In the genomic region with DNA sequence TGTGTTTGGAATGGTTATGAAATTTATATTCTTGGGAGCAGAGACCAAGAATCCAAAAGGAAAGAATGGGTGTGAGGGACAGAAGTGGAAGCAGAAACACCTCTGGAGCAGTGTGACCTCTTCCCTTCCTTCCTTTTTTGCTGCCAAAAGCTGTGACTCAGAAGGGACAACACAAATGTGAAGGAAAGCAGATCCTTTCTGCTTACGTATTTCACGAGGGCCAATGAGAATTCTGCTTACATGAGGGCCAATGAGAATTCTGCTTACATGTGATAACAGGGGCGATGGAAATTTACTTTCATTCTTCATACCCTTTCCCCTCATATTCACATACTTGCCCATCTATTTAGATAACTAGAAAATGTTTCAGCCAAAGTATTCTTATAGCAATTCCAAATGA, we compare ENCODE assay signal across 9 cellular contexts.
A peak's percentile ranks its signal among the peaks of the same experiment; 100 is the strongest.
DNase-seq lines count a peak whose midpoint lies in the region; ATAC-seq and TF ChIP-seq lines count a peak whose summit lies in the region.
"Had no signal": no experiment of that assay in that cellular context is flagged by ENCODE, and none has a peak within 500 bp of the region (broad histone marks: within the 10 kb centered on the region; RNA-seq: fewer than 3 reads in every experiment).

No MANE protein-coding gene starts in this region.

- H3K36me3 ChIP-seq in liver (ENCODE audit: control insufficient read depth in 4 of 4, insufficient read depth in 3 of 4, low read depth in 1 of 4, low read length in 3 of 4): no peaks in the 10 kb centered on the region

- WGBS in liver: 49% methylated on average over 3 of the region's 3 CpGs

- H3K4me3 ChIP-seq in liver (ENCODE audit: low read depth in 1 of 3, low read length in 3 of 3): no peak overlapping the region

- H3K27ac ChIP-seq in liver (ENCODE audit: low read depth in 1 of 2, low read length in 2 of 2): no peak overlapping the region

- no peaks in the 10 kb centered on the region for H3K27me3 ChIP-seq in liver (ENCODE audit: control insufficient read depth in 4 of 4, insufficient read depth in 4 of 4, low read length in 3 of 4)

- ATAC-seq in HG02884 (IDR thresholded peaks at IDR 0.05; ENCODE audit: unreplicated experiment) (peak; percentile 76), GM21447 (IDR thresholded peaks at IDR 0.05; ENCODE audit: unreplicated experiment) (no peak), HG02571 (IDR thresholded peaks at IDR 0.05; ENCODE audit: unreplicated experiment) (no peak)

- no peaks in the 10 kb centered on the region for H3K4me1 ChIP-seq in liver (ENCODE audit: control insufficient read depth in 4 of 4, insufficient read depth in 4 of 4, low read length in 3 of 4)

- peak; percentile 77 for DNase-seq in AG08395 (ENCODE audit: low spot score)
- DNase-seq in astrocyte of the hippocampus (ENCODE audit: low read depth, low spot score): peak; percentile 37
- no peak for DNase-seq in stimulated activated CD4-positive, alpha-beta T cell treated with anti-CD3 and anti-CD28 coated beads, Interleukin-2, amount 100 ng/mL, for 48 hours
- no peak for DNase-seq in NCI-H2227 treated with DMSO at 0.1 percent for 48 hours (lab: John Stamatoyannopoulos, UW)
- DNase-seq: stimulated activated CD8-positive, alpha-beta memory T cell treated with anti-CD3 and anti-CD28 coated beads, Interleukin-4, amount 100 ng/mL, for 48 hours had no signal

- H3K9me3 ChIP-seq in liver (ENCODE audit: control insufficient read depth in 4 of 4, low read length in 3 of 4): no peaks in the 10 kb centered on the region

- no peak overlapping the region for H3K9ac ChIP-seq in liver (ENCODE audit: low read depth in 1 of 2, low read length in 2 of 2)

- no peak for TF ChIP-seq CTCF in liver (IDR thresholded peaks at IDR 0.05; ENCODE audit: low read depth, low read length, missing input control)

- no peak for TF ChIP-seq RAD21 in liver (IDR thresholded peaks at IDR 0.05)

TF ChIP-seq in liver, 16 proteins besides CTCF, POLR2A, EP300 and RAD21:
- TF ChIP-seq JUND (IDR thresholded peaks at IDR 0.05): peak in 1 of 2 donors; percentile 59
- peak; percentile 60 for TF ChIP-seq SP1 (IDR thresholded peaks at IDR 0.05)
- TF ChIP-seq YY1 (IDR thresholded peaks at IDR 0.05): no peak
- no peak for TF ChIP-seq HNF4A (conservative IDR thresholded peaks at IDR 0.05)
- TF ChIP-seq, protein P1, sequence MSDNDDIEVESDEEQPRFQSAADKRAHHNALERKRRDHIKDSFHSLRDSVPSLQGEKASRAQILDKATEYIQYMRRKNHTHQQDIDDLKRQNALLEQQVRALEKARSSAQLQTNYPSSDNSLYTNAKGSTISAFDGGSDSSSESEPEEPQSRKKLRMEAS (IDR thresholded peaks at IDR 0.05): no peak
- no peak for TF ChIP-seq TAF1 (conservative IDR thresholded peaks at IDR 0.05)
- peak; percentile 55 for TF ChIP-seq NR2F2 (IDR thresholded peaks at IDR 0.05)
- TF ChIP-seq, protein P2, sequence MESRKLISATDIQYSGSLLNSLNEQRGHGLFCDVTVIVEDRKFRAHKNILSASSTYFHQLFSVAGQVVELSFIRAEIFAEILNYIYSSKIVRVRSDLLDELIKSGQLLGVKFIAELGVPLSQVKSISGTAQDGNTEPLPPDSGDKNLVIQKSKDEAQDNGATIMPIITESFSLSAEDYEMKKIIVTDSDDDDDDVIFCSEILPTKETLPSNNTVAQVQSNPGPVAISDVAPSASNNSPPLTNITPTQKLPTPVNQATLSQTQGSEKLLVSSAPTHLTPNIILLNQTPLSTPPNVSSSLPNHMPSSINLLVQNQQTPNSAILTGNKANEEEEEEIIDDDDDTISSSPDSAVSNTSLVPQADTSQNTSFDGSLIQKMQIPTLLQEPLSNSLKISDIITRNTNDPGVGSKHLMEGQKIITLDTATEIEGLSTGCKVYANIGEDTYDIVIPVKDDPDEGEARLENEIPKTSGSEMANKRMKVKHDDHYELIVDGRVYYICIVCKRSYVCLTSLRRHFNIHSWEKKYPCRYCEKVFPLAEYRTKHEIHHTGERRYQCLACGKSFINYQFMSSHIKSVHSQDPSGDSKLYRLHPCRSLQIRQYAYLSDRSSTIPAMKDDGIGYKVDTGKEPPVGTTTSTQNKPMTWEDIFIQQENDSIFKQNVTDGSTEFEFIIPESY (IDR thresholded peaks at IDR 0.05): no peak
- no peak for TF ChIP-seq HNF4G (IDR thresholded peaks at IDR 0.05)

Comparison
In these comparisons a context has a peak if more than half of its experiments do, and no peak if none do; other contexts are left out.
1. DNase-seq: peak in AG08395 (single experiment) and astrocyte of the hippocampus (single experiment); none in stimulated activated CD4-positive, alpha-beta T cell treated with anti-CD3 and anti-CD28 coated beads, Interleukin-2, amount 100 ng/mL, for 48 hours (0 of 2) and NCI-H2227 treated with DMSO at 0.1 percent for 48 hours (single experiment).